In the genomic region with DNA sequence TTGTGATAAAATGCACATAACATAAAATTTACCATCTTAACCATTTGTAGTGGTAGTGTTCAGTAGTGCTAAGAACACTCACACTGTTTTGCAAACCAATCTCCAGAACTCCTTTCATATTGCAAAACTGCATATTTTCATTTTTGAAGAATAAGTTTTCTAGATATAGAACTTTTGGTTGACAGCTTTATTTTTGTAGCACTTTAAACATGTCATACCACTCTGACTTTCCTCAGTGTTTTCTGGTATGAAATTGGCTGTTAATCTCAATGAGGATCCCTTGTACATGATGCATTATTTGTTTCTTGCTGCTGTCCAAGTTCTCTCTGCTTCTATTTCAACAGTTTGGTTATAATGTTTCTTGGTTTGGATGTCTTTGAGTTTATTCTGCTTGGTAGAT, we compare ENCODE assay signal across 9 cellular contexts.
"Had no signal": no experiment of that assay in that cellular context is flagged by ENCODE, and none has a peak within 500 bp of the region (broad histone marks: within the 10 kb centered on the region; RNA-seq: fewer than 3 reads in every experiment).

No MANE protein-coding gene starts in this region.

- H3K36me3 ChIP-seq: HAP-1 had no signal

- ATAC-seq: GM23338, HCT116 had no signal

- H3K4me1 ChIP-seq: HAP-1 had no signal

- DNase-seq: GOT3, H7, H9, HCEC 1CT, HFFc6 had no signal

- H3K4me3 Mint-ChIP-seq: GM23338, H9, HFFc6 had no signal

- H3K9me3 ChIP-seq: HAP-1 had no signal

- H3K4me3 ChIP-seq: GM23248, GM23338, HAP-1 had no signal

- H3K27ac ChIP-seq: GM23248 had no signal

- H3K27ac Mint-ChIP-seq: GM23338, H9, HFFc6 had no signal
